Comparison of ENCODE assay signal across 2 cellular contexts in the genomic region with DNA sequence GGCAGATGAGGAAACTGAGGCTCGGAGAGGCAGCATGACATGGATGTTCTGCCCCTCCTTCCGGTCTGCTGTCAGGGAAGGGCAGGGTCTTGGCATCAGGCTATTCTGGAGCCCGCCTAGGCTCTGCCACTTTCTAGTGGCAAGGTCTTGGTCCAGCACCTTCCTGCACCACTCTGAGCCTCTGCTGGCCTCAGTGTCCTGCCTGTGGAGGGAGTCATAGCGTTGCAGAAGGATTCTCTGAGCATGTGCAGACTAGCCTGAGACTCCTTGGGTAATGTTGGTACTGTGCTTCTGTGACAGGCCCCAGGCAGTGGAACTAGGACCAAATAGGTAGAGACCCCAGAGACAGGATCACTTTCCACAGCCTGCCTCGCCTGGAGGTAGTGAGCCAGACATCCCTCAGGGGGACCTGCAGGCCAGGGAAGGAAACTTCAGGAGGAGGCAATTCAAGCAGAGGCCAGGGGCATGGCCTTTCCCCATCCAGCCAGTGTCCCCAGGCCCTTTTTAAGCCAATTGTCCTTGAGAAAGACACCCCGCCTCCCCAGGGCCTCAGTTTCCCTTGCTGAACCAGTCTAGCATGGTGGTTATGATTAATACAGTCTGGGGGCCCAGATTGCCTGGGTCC.
TF ChIP-seq lines count a peak whose summit lies in the region.

No MANE protein-coding gene starts in this region.

TF ChIP-seq in IMR-90, 13 proteins besides CTCF, POLR2A, EP300 and RAD21:
- TF ChIP-seq BHLHE40 (IDR thresholded peaks at IDR 0.05; ENCODE audit: low read depth, low read length), result no peak
- no peak for TF ChIP-seq FOS (IDR thresholded peaks at IDR 0.05; ENCODE audit: low read depth, low read length)
- TF ChIP-seq CHD1 (IDR thresholded peaks at IDR 0.05; ENCODE audit: low read depth, low read length), result no peak
- no peak for TF ChIP-seq SMC3 (IDR thresholded peaks at IDR 0.05; ENCODE audit: low read depth, low read length)

TF ChIP-seq in K562, 482 proteins besides CTCF, POLR2A, EP300 and RAD21:
- TF ChIP-seq KAT2B (IDR thresholded peaks at IDR 0.05; ENCODE audit: low read depth, low read length), result no peak
- TF ChIP-seq HDGF (IDR thresholded peaks at IDR 0.05), result no peak
- no peak for TF ChIP-seq ETS1 (conservative IDR thresholded peaks at IDR 0.05; ENCODE audit: control insufficient read depth, low read depth, low read length)
- TF ChIP-seq NRF1 (conservative IDR thresholded peaks at IDR 0.05 in 1 of 2, IDR thresholded peaks at IDR 0.05 in 1 of 2), result peak; percentile 23 to 53; a peak in 2 of 4 replicates
- no peak for TF ChIP-seq C11orf30 (IDR thresholded peaks at IDR 0.05; ENCODE audit: low read depth)
- TF ChIP-seq, protein P1, sequence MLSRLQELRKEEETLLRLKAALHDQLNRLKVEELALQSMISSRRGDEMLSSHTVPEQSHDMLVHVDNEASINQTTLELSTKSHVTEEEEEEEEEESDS (CRISPR knock-in tag; IDR thresholded peaks at IDR 0.05), result no peak
